11 cellular contexts compared by ENCODE assay signal in genomic region chr10:63700935-63701263, GRCh38.
A peak's percentile ranks its signal among the peaks of the same experiment; 100 is the strongest.
DNase-seq lines count a peak whose midpoint lies in the region; ATAC-seq, FAIRE-seq and TF ChIP-seq lines count a peak whose summit lies in the region.
"Had no signal": no experiment of that assay in that cellular context is flagged by ENCODE, and none has a peak within 500 bp of the region (broad histone marks: within the 10 kb centered on the region; RNA-seq: fewer than 3 reads in every experiment).

No MANE protein-coding gene starts in this region.

- peak overlapping the region; percentile 91 for H3K27ac Mint-ChIP-seq in HFFc6
- H3K27ac Mint-ChIP-seq: GM23338 had no signal

- no peaks in the 10 kb centered on the region for H3K79me2 ChIP-seq in mammary epithelial cell (ENCODE audit: insufficient read depth, low read length)
- H3K79me2 ChIP-seq in HepG2 (ENCODE audit: insufficient read depth, low read length) = no peaks in the 10 kb centered on the region

- no peak for FAIRE-seq in HepG2 (lab: Jason Lieb, UNC)

- no TSS peak for BruUV-seq in mammary epithelial cell (replicated peaks; lab: Mats Ljungman, UMichigan)
- no TSS peak for BruUV-seq in HepG2 (replicated peaks; lab: Mats Ljungman, UMichigan)

- H4K20me1 ChIP-seq in mammary epithelial cell (ENCODE audit: insufficient read depth, low read length) (no peaks in the 10 kb centered on the region), HepG2 (ENCODE audit: insufficient read depth, low read length) (no peaks in the 10 kb centered on the region)

- no peaks in the 10 kb centered on the region for H3K27me3 Mint-ChIP-seq in HFFc6 (ENCODE audit: insufficient read depth)

- DNase-seq in HFFc6 (no peak), mammary epithelial cell (peak; percentile 37), HepG2 (ENCODE audit: low spot score) (no peak), NCI-H526 (lab: John Stamatoyannopoulos, UW) (no peak), NCI-H2081 (lab: John Stamatoyannopoulos, UW) (no peak), NCI-H1930 (lab: John Stamatoyannopoulos, UW) (no peak), KBM-7 (no peak)
- DNase-seq: naive thymus-derived CD4-positive, alpha-beta T cell; stimulated activated CD4-positive, alpha-beta T cell treated with anti-CD3 and anti-CD28 coated beads, Interleukin-4, amount 100 ng/mL, for 24 hours had no signal

- in situ Hi-C loops in mammary epithelial cell (cut with MboI; ENCODE audit: low sequenced_read_pairs in 2 of 2) (loop anchor here in 1 of 2 donors (25.0 kb wide), 2 partner anchors 189 to 489 kb away; partner anchors contain the start of gene REEP3), HepG2 (cut with HindIII; ENCODE audit: extremely low pct_ligation_motif_present, low pct_unique_long_range_greater_than_20kb) (no loop called here), KBM-7 (cut with MboI; ENCODE audit: low pct_unique_long_range_greater_than_20kb, low sequenced_read_pairs) (loop anchor here (25.0 kb wide), 1 partner anchor 514 kb away; no protein-coding TSS in a partner anchor)

- H3K4me2 ChIP-seq in mammary epithelial cell (ENCODE audit: insufficient read depth, low read depth, low read length) (peak overlapping the region; percentile 75), HepG2 (ENCODE audit: low read depth, low read length) (no peak overlapping the region)
- H3K4me2 ChIP-seq: GM23338 had no signal

- dilution Hi-C loops in mammary epithelial cell (cut with HindIII; ENCODE audit: low sequenced_read_pairs) = loop anchor here (25.0 kb wide), 1 partner anchor 214 kb away; no protein-coding TSS in a partner anchor

- TF ChIP-seq EP300 in HepG2 (IDR thresholded peaks at IDR 0.05; ENCODE audit: low read depth in 2 of 2, low read length in 2 of 2) (no peak), HepG2 (CRISPR knock-in tag; IDR thresholded peaks at IDR 0.05; ENCODE audit: borderline replicate concordance) (no peak)

- H3K4me3 ChIP-seq in mammary epithelial cell (replicated peaks in 1 of 3; ENCODE audit: insufficient read depth in 1 of 3, low read depth in 2 of 3, low read length in 3 of 3) (no peak overlapping the region), HepG2 (replicated peaks in 1 of 3; ENCODE audit: insufficient read depth in 1 of 3, low read depth in 2 of 3, low read length in 3 of 3) (no peak overlapping the region), stomach smooth muscle (ENCODE audit: low read length in 2 of 2) (no peak overlapping the region)
- H3K4me3 ChIP-seq: GM23338 had no signal

- peaks cover 3% of the 10 kb centered on the region; the same call in 1 of the 2 replicates for H3K36me3 Mint-ChIP-seq in HFFc6 (ENCODE audit: low read depth)
- H3K36me3 Mint-ChIP-seq: naive thymus-derived CD4-positive, alpha-beta T cell had no signal

- H3K9me3 ChIP-seq in mammary epithelial cell (replicated peaks; ENCODE audit: insufficient read depth, low read length) (no peaks in the 10 kb centered on the region), HepG2 (ENCODE audit: low read length) (no peaks in the 10 kb centered on the region), stomach smooth muscle (ENCODE audit: control insufficient read depth in 2 of 2, low read length in 2 of 2) (no peaks in the 10 kb centered on the region)

- H2AFZ ChIP-seq in mammary epithelial cell (ENCODE audit: low read depth, low read length) = peak overlapping the region; percentile 42
- no peak overlapping the region for H2AFZ ChIP-seq in HepG2 (ENCODE audit: low read length)

- H3K4me1 ChIP-seq in mammary epithelial cell (ENCODE audit: insufficient read depth, low read length) = peaks cover 34% of the 10 kb centered on the region
- no peaks in the 10 kb centered on the region for H3K4me1 ChIP-seq in HepG2 (ENCODE audit: insufficient read depth, low read length)
- H3K4me1 ChIP-seq in stomach smooth muscle (ENCODE audit: control insufficient read depth, insufficient read depth, low read length) = peaks cover 21% of the 10 kb centered on the region

- H3K27me3 ChIP-seq in mammary epithelial cell (ENCODE audit: insufficient read depth, low read length) (no peaks in the 10 kb centered on the region), HepG2 (ENCODE audit: control insufficient read depth in 1 of 2, insufficient read depth in 2 of 2, low read length in 2 of 2) (no peaks in the 10 kb centered on the region), stomach smooth muscle (ENCODE audit: control insufficient read depth in 1 of 2, insufficient read depth in 2 of 2, low read length in 2 of 2) (no peaks in the 10 kb centered on the region)

- no peak for TF ChIP-seq POLR2A in HepG2 (IDR thresholded peaks at IDR 0.05; ENCODE audit: insufficient read depth in 1 of 2, low read depth in 2 of 2, low read length in 2 of 2)

- no peak overlapping the region for H3K9ac ChIP-seq in mammary epithelial cell (ENCODE audit: insufficient read depth, low read length)
- no peak overlapping the region for H3K9ac ChIP-seq in HepG2 (ENCODE audit: insufficient read depth, low read depth, low read length)
- no peak overlapping the region for H3K9ac ChIP-seq in stomach smooth muscle (ENCODE audit: low read length in 2 of 2)

- no peak for TF ChIP-seq CTCF in HFFc6 (IDR thresholded peaks at IDR 0.05)
- TF ChIP-seq CTCF in mammary epithelial cell (conservative IDR thresholded peaks at IDR 0.05 in 1 of 2, IDR thresholded peaks at IDR 0.05 in 1 of 2; ENCODE audit: extremely low read depth in 1 of 2, insufficient read depth in 1 of 2, low read depth in 1 of 2, low read length in 2 of 2) = no peak
- TF ChIP-seq CTCF in HepG2 (CRISPR knock-in tag; IDR thresholded peaks at IDR 0.05) = no peak

- H3K27ac ChIP-seq in mammary epithelial cell (ENCODE audit: insufficient read depth, low read depth, low read length) = peak overlapping the region; percentile 98
- no peak overlapping the region for H3K27ac ChIP-seq in HepG2 (ENCODE audit: extremely low read length, insufficient read depth, low read length)
- H3K27ac ChIP-seq in stomach smooth muscle (ENCODE audit: low read length) = peak overlapping the region; percentile 66

- intact Hi-C loops in mammary epithelial cell (cut with micrococcal nuclease) = loop anchor here (1.0 kb wide), 1 partner anchor 180 kb away; the partner anchor contains the start of gene REEP3
- intact Hi-C loops in HepG2 (cut with micrococcal nuclease; ENCODE audit: unreplicated experiment) = no loop called here

- H3K4me1 Mint-ChIP-seq in HFFc6 (ENCODE audit: low read depth) = peaks cover 52% of the 10 kb centered on the region

- H3K4me3 Mint-ChIP-seq in HFFc6 = peak overlapping the region; percentile 69
- H3K4me3 Mint-ChIP-seq: GM23338; naive thymus-derived CD4-positive, alpha-beta T cell had no signal

- ATAC-seq in HepG2 = no peak
- ATAC-seq: GM23338; naive thymus-derived CD4-positive, alpha-beta T cell had no signal

- no peaks in the 10 kb centered on the region for H3K9me3 Mint-ChIP-seq in HFFc6
- H3K9me3 Mint-ChIP-seq: GM23338 had no signal

- CTCF ChIA-PET in mammary epithelial cell (lab: Charles Lee; ENCODE audit: low non-redundant PET) (no interaction called here), HepG2 (lab: Yijun Ruan, JAX; ENCODE audit: low intra/inter-chr PET ratio, low total read pairs) (no interaction called here)

- no peaks in the 10 kb centered on the region for H3K36me3 ChIP-seq in mammary epithelial cell (ENCODE audit: insufficient read depth, low read length)
- H3K36me3 ChIP-seq in HepG2 (replicated peaks in 1 of 2; ENCODE audit: control insufficient read depth in 1 of 2, insufficient read depth in 2 of 2, low read length in 2 of 2) = no peaks in the 10 kb centered on the region
- H3K36me3 ChIP-seq in stomach smooth muscle (ENCODE audit: control insufficient read depth in 2 of 2, insufficient read depth in 2 of 2, low read length in 2 of 2) = no peaks in the 10 kb centered on the region

- POLR2A ChIA-PET in HepG2 (lab: Yijun Ruan, JAX) = no interaction called here

- no peak for TF ChIP-seq RAD21 in HepG2 (CRISPR knock-in tag; IDR thresholded peaks at IDR 0.05)

TF ChIP-seq in HepG2, 621 proteins besides CTCF, POLR2A, EP300 and RAD21:
- TF ChIP-seq CEBPB (IDR thresholded peaks at IDR 0.05; ENCODE audit: borderline replicate concordance, low read depth, low read length) (0 out of 2 replicates have a peak, but pooled peaks have one; percentile 17), CREBL2 (CRISPR knock-in tag; IDR thresholded peaks at IDR 0.05; ENCODE audit: borderline replicate concordance) (no peak)
TF ChIP-seq in HepG2: peak in this region for 1.
